Comparison of ENCODE assay signal across 8 cellular contexts in genomic region chr7:19709249-19709578, GRCh38. TPM values are rescaled to one million over a fixed set of nuclear protein-coding genes. Genes with fewer than 3 reads are reported as not detected.
DNase-seq lines count a peak whose midpoint lies in the region; ATAC-seq and TF ChIP-seq lines count a peak whose summit lies in the region.

No MANE protein-coding gene starts in this region.

- peak overlapping the region; percentile 81 to 94 (median 88) for H3K4me3 ChIP-seq in esophagus muscularis mucosa
- peak overlapping the region; percentile 97 to 99 (median 99) for H3K4me3 ChIP-seq in skeletal muscle tissue (ENCODE audit: low read length in 3 of 3)

- WGBS in esophagus muscularis mucosa: 55% methylated on average over 6 of the region's 6 CpGs

- CTCF ChIA-PET in RWPE1 (lab: Yijun Ruan, JAX): interaction anchor here (0.5 to 1.6 kb wide), 11 partner anchors 8 to 1690 kb away, joined by 3 to 11 read pairs (median 4); no protein-coding TSS in a partner anchor

- in situ Hi-C loops in GM13977 (cut with MboI; ENCODE audit: low pct_unique_long_range_greater_than_20kb, low sequenced_read_pairs, unreplicated experiment): no loop called here

- ATAC-seq in GM21723 (IDR thresholded peaks at IDR 0.05; ENCODE audit: unreplicated experiment) (peak; percentile 2), HG03045 (IDR thresholded peaks at IDR 0.05; ENCODE audit: unreplicated experiment) (no peak)

- H3K9me3 ChIP-seq in esophagus muscularis mucosa: no peaks in the 10 kb centered on the region
- no peaks in the 10 kb centered on the region for H3K9me3 ChIP-seq in skeletal muscle tissue (ENCODE audit: control insufficient read depth in 3 of 3, low read length in 3 of 3)

- intact Hi-C loops in esophagus muscularis mucosa (cut with DNase I): no loop called here

- H3K9ac ChIP-seq in skeletal muscle tissue (ENCODE audit: low read depth in 1 of 3, low read length in 3 of 3): peak overlapping the region; percentile 73 to 94 (median 92)

- peaks cover 19 to 31% (median 27%) of the 10 kb centered on the region in 4 donors for H3K4me1 ChIP-seq in esophagus muscularis mucosa
- peaks cover 7 to 27% (median 18%) of the 10 kb centered on the region in 3 donors for H3K4me1 ChIP-seq in skeletal muscle tissue (ENCODE audit: control insufficient read depth in 3 of 3, insufficient read depth in 3 of 3, low read length in 3 of 3)

- POLR2A ChIA-PET in RWPE1 (lab: Yijun Ruan, JAX; ENCODE audit: low non-redundant PET): no interaction called here

- no peak for DNase-seq in RWPE1 (ENCODE audit: low spot score)
- DNase-seq in esophagus muscularis mucosa (ENCODE audit: extremely low spot score): no peak
- no peak for DNase-seq in retina
- no peak for DNase-seq in GDM1 (lab: John Stamatoyannopoulos, UW)
- no peak for DNase-seq in GM13977 (ENCODE audit: low spot score)

- H3K27me3 ChIP-seq in esophagus muscularis mucosa (no peaks in the 10 kb centered on the region), skeletal muscle tissue (ENCODE audit: control insufficient read depth in 3 of 3, insufficient read depth in 3 of 3, low read length in 3 of 3) (no peaks in the 10 kb centered on the region)

- TF ChIP-seq POLR2A in esophagus muscularis mucosa (IDR thresholded peaks at IDR 0.05; ENCODE audit: low read depth): no peak

- H3K36me3 ChIP-seq in esophagus muscularis mucosa (no peaks in the 10 kb centered on the region), skeletal muscle tissue (ENCODE audit: control insufficient read depth in 3 of 3, insufficient read depth in 3 of 3, low read length in 3 of 3) (no peaks in the 10 kb centered on the region)

- TF ChIP-seq CTCF in RWPE1 (conservative IDR thresholded peaks at IDR 0.05; ENCODE audit: low read depth) (peak; percentile 58), esophagus muscularis mucosa (IDR thresholded peaks at IDR 0.05) (no peak), GM13977 (IDR thresholded peaks at IDR 0.05; ENCODE audit: extremely low read depth, insufficient read depth, missing control alignments) (no peak)

- TF ChIP-seq EP300 in esophagus muscularis mucosa (IDR thresholded peaks at IDR 0.05): no peak

- peak overlapping the region; percentile 63 for H3K27ac ChIP-seq in RWPE1
- peak overlapping the region; percentile 71 to 86 (median 75) for H3K27ac ChIP-seq in esophagus muscularis mucosa (replicated peaks in 1 of 4)
- H3K27ac ChIP-seq in skeletal muscle tissue (ENCODE audit: low read depth, low read length): peak overlapping the region; percentile 38

RNA-seq across cellular contexts. Expression of gene POLR1F, which starts 0.4 kb away (rescaled TPM):
- total RNA-seq in esophagus muscularis mucosa: 10 to 100 TPM; 12.5 to 18.7 (median 15.5) TPM
- 9.4 TPM for total RNA-seq in skeletal muscle tissue
